In the genomic region with DNA sequence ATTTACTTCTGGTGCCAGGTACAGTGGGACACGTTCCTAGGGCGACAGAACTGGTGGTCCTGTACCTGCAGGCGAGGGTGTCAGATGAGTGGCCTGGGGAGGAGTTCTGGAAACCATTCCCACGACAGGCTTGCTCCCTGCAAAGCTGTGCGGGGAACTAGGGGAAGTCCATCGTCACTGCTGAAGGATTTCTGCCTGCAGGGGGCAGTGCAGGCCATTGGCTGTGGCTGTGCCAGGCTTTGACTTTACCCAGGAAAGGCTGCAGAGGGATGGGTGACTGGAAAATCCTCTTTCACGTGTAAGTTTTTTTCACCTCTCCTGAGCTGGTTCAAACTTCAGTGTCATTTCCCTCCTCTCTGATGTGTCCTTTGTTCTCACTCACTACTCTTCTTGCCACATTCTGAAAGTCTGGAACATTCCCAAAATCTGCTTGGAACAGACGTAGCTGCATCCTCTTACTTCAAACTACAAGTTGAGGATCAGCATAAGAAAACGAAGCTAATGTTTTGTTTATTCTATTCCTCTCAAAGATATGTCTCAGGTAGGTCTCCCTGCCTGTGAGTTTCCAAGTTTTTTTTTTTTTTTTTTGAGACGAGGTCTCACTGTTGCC, we compare ENCODE assay signal across 8 cellular contexts.
DNase-seq lines count a peak whose midpoint lies in the region; ATAC-seq, FAIRE-seq and TF ChIP-seq lines count a peak whose summit lies in the region.

No MANE protein-coding gene starts in this region.

- peak; percentile 63 to 78 for TF ChIP-seq RAD21 in A549 (conservative IDR thresholded peaks at IDR 0.05 in 1 of 2, IDR thresholded peaks at IDR 0.05 in 1 of 2)

- CTCF ChIA-PET in A549 (lab: Yijun Ruan, JAX): interaction anchor here (0.6 to 7.4 kb wide), 21 partner anchors 9 to 1146 kb away, joined by 3 to 60 read pairs (median 4); no protein-coding TSS in a partner anchor
- CTCF ChIA-PET in endothelial cell of umbilical vein (lab: Charles Lee): interaction anchor here (0.6 to 5.7 kb wide), 15 partner anchors 8 to 1156 kb away, joined by 3 to 76 read pairs (median 4); no protein-coding TSS in a partner anchor

- no peak overlapping the region for H3K4me3 ChIP-seq in A549
- no peak overlapping the region for H3K4me3 ChIP-seq in GM12875 (ENCODE audit: low read depth, low read length)
- no peak overlapping the region for H3K4me3 ChIP-seq in endothelial cell of umbilical vein (replicated peaks in 1 of 3; ENCODE audit: insufficient read depth in 1 of 3, low read depth in 1 of 3, low read length in 3 of 3)

- H4K20me1 ChIP-seq in endothelial cell of umbilical vein (replicated peaks; ENCODE audit: control insufficient read depth, extremely low read depth, insufficient read depth, low read length): no peaks in the 10 kb centered on the region

- TF ChIP-seq CTCF in A549 (IDR thresholded peaks at IDR 0.05) (peak; percentile 74), GM12875 (IDR thresholded peaks at IDR 0.05; ENCODE audit: borderline replicate concordance, insufficient read depth, low read depth, low read length) (peak; percentile 94), endothelial cell of umbilical vein (IDR thresholded peaks at IDR 0.05; ENCODE audit: extremely low read depth in 1 of 2, insufficient read depth in 1 of 2, low read depth in 1 of 2, low read length in 2 of 2) (peak; percentile 81 to 96)

- DNase-seq in A549 (ENCODE audit: low read depth in 1 of 2, low spot score in 1 of 2) (peak; percentile 68 to 70), NCI-H345 (lab: John Stamatoyannopoulos, UW) (peak; percentile 71), endothelial cell of umbilical vein (ENCODE audit: low read depth, low spot score) (peak; percentile 67), midbrain (lab: John Stamatoyannopoulos, UW) (peak; percentile 78)
- DNase-seq in activated CD4-positive, alpha-beta T cell treated with anti-CD3 and anti-CD28 coated beads, Interleukin-2, amount 50 U/mL, for 1 hour: peak; percentile 34
- peak; percentile 20 for DNase-seq in stimulated activated naive CD4-positive, alpha-beta T cell treated with Interleukin-2 at 50 U/mL for 16 hours (lab: John Stamatoyannopoulos, UW)

- no peaks in the 10 kb centered on the region for H3K36me3 ChIP-seq in endothelial cell of umbilical vein (ENCODE audit: control insufficient read depth in 2 of 2, extremely low read depth in 1 of 2, insufficient read depth in 2 of 2, low read length in 2 of 2)

- POLR2A ChIA-PET in A549 (lab: Yijun Ruan, JAX) (no interaction called here), endothelial cell of umbilical vein (lab: Charles Lee) (no interaction called here)

- H3K9me3 ChIP-seq in A549: no peaks in the 10 kb centered on the region
- H3K9me3 ChIP-seq in endothelial cell of umbilical vein (replicated peaks; ENCODE audit: control insufficient read depth, insufficient read depth, low read length): no peaks in the 10 kb centered on the region

- no peak for TF ChIP-seq EP300 in A549 (IDR thresholded peaks at IDR 0.05)

- H3K27me3 ChIP-seq in endothelial cell of umbilical vein (ENCODE audit: control insufficient read depth in 2 of 2, insufficient read depth in 2 of 2, low read length in 2 of 2): peaks cover 0 to 2% of the 10 kb centered on the region in 2 experiments

- ATAC-seq in A549: peak; percentile 69 to 89; a peak in 4 of 6 replicates
- peak; percentile 57 for ATAC-seq in HG03039 (IDR thresholded peaks at IDR 0.05; ENCODE audit: unreplicated experiment)

- no peaks in the 10 kb centered on the region for H3K9me1 ChIP-seq in endothelial cell of umbilical vein (replicated peaks; ENCODE audit: control insufficient read depth, extremely low read depth, insufficient read depth, low read length)

- no peak for FAIRE-seq in A549 (lab: Jason Lieb, UNC)
- peak; percentile 81 for FAIRE-seq in endothelial cell of umbilical vein (lab: Jason Lieb, UNC)

- no peak overlapping the region for H2AFZ ChIP-seq in endothelial cell of umbilical vein (ENCODE audit: low read depth, low read length)

- BruUV-seq in endothelial cell of umbilical vein (replicated peaks; lab: Mats Ljungman, UMichigan): no TSS peak

- TF ChIP-seq POLR2A in A549 (IDR thresholded peaks at IDR 0.05; ENCODE audit: low read length) (no peak), endothelial cell of umbilical vein (IDR thresholded peaks at IDR 0.05; ENCODE audit: low read depth, low read length) (no peak)

- intact Hi-C loops in endothelial cell of umbilical vein (cut with micrococcal nuclease): loop anchor here (1.0 kb wide), 2 partner anchors 260 to 281 kb away; no protein-coding TSS in a partner anchor

- H3K4me1 ChIP-seq in A549 (peaks cover 4% of the 10 kb centered on the region; the same call in 2 of the 3 replicates), endothelial cell of umbilical vein (ENCODE audit: control insufficient read depth, extremely low read depth, insufficient read depth, low read length) (peaks cover 4% of the 10 kb centered on the region)

- H3K27ac ChIP-seq in A549 (no peak overlapping the region), endothelial cell of umbilical vein (ENCODE audit: insufficient read depth, low read depth, low read length) (no peak overlapping the region)

- H3K9ac ChIP-seq in endothelial cell of umbilical vein (replicated peaks; ENCODE audit: extremely low read depth, insufficient read depth, low read length): no peak overlapping the region

- H3K79me2 ChIP-seq in endothelial cell of umbilical vein (ENCODE audit: control insufficient read depth, insufficient read depth, low read length): no peaks in the 10 kb centered on the region

- 19% methylated on average over 10 of the region's 10 CpGs for WGBS in A549 (ENCODE audit: missing lambda C conversion rate)

- dilution Hi-C loops in endothelial cell of umbilical vein (cut with MboI; ENCODE audit: extremely low pct_ligation_motif_present, low sequenced_read_pairs): no loop called here

- H3K4me2 ChIP-seq in A549: peak overlapping the region; percentile 11; the same call in 2 of the 3 replicates
- H3K4me2 ChIP-seq in endothelial cell of umbilical vein (ENCODE audit: insufficient read depth, low read length): no peak overlapping the region

TF ChIP-seq in A549, 52 proteins besides CTCF, POLR2A, EP300 and RAD21:
- no peak for TF ChIP-seq NR3C1 (IDR thresholded peaks at IDR 0.05)
- no peak for TF ChIP-seq RARB (CRISPR knock-in tag; IDR thresholded peaks at IDR 0.05)
- no peak for TF ChIP-seq CBX8 (IDR thresholded peaks at IDR 0.05)
- no peak for TF ChIP-seq NPAS2 (CRISPR knock-in tag; IDR thresholded peaks at IDR 0.05; ENCODE audit: borderline replicate concordance)

TF ChIP-seq in endothelial cell of umbilical vein, 7 proteins besides CTCF, POLR2A, EP300 and RAD21:
- TF ChIP-seq GATA2 (IDR thresholded peaks at IDR 0.05; ENCODE audit: insufficient read depth, insufficient read length, low read depth, low read length) (no peak), EZH2 (IDR thresholded peaks at IDR 0.05; ENCODE audit: borderline replicate concordance, low read depth, low read length, severe bottlenecking) (no peak), POLR2AphosphoS5 (IDR thresholded peaks at IDR 0.05; ENCODE audit: insufficient read depth, low read depth, low read length) (no peak)

Comparison
In these comparisons a context has a peak if more than half of its experiments do, and no peak if none do; other contexts are left out.
1. DNase-seq: peak in every context shown above with its lines; median percentile 78 in midbrain; 71 in NCI-H345; 69 in A549; 67 in endothelial cell of umbilical vein; 34 in activated CD4-positive, alpha-beta T cell treated with anti-CD3 and anti-CD28 coated beads, Interleukin-2, amount 50 U/mL, for 1 hour; 20 in stimulated activated naive CD4-positive, alpha-beta T cell treated with Interleukin-2 at 50 U/mL for 16 hours.